Comparison of ENCODE assay signal across 36 cellular contexts in genomic region chr7:30070052-30070451, GRCh38.
"Had no signal": no experiment of that assay in that cellular context is flagged by ENCODE, and none has a peak within 500 bp of the region (broad histone marks: within the 10 kb centered on the region; RNA-seq: fewer than 3 reads in every experiment).

No MANE protein-coding gene starts in this region.

- H3K27ac Mint-ChIP-seq: activated B cell treated with CpG ODN at 0.5 μM for 24 hours; activated CD4-positive, alpha-beta memory T cell treated with anti-CD3 and anti-CD28 coated beads for 36 hours; activated naive CD8-positive, alpha-beta T cell treated with anti-CD3 and anti-CD28 coated beads for 36 hours; activated T-helper 17 cell treated with anti-CD3 and anti-CD28 coated beads, Interleukin-2, amount 50 U/mL, for 72 hours had no signal

- H3K9me3 Mint-ChIP-seq: activated B cell treated with CpG ODN at 0.5 μM for 24 hours; activated CD4-positive, alpha-beta memory T cell treated with anti-CD3 and anti-CD28 coated beads for 36 hours; activated naive CD8-positive, alpha-beta T cell treated with anti-CD3 and anti-CD28 coated beads for 36 hours; activated T-helper 17 cell treated with anti-CD3 and anti-CD28 coated beads, Interleukin-2, amount 50 U/mL, for 72 hours had no signal

- ATAC-seq: activated T-helper 17 cell treated with anti-CD3 and anti-CD28 coated beads, Interleukin-2, amount 50 U/mL, for 72 hours; Right ventricle myocardium inferior; SK-N-SH treated with all-trans-retinoic acid at 6 μM for 48 hours had no signal

- H3K4me1 Mint-ChIP-seq: activated T-helper 17 cell treated with anti-CD3 and anti-CD28 coated beads, Interleukin-2, amount 50 U/mL, for 72 hours had no signal

- H3K4me3 Mint-ChIP-seq: activated B cell treated with CpG ODN at 0.5 μM for 24 hours; activated CD4-positive, alpha-beta memory T cell treated with anti-CD3 and anti-CD28 coated beads for 36 hours; activated naive CD8-positive, alpha-beta T cell treated with anti-CD3 and anti-CD28 coated beads for 36 hours; activated T-helper 17 cell treated with anti-CD3 and anti-CD28 coated beads, Interleukin-2, amount 50 U/mL, for 72 hours had no signal

- H3K27me3 Mint-ChIP-seq: activated B cell treated with CpG ODN at 0.5 μM for 24 hours; activated CD4-positive, alpha-beta memory T cell treated with anti-CD3 and anti-CD28 coated beads for 36 hours; activated naive CD8-positive, alpha-beta T cell treated with anti-CD3 and anti-CD28 coated beads for 36 hours; activated T-helper 17 cell treated with anti-CD3 and anti-CD28 coated beads, Interleukin-2, amount 50 U/mL, for 72 hours had no signal

- DNase-seq: activated B cell treated with CpG ODN at 0.5 μM for 24 hours; activated CD4-positive, alpha-beta memory T cell treated with anti-CD3 and anti-CD28 coated beads for 36 hours; activated CD4-positive, alpha-beta T cell treated with anti-CD3 and anti-CD28 coated beads for 4 hours; activated CD4-positive, alpha-beta T cell treated with anti-CD3 and anti-CD28 coated beads, Interleukin-2, amount 50 U/mL, for 1 hour; activated CD4-positive, CD25-positive, alpha-beta regulatory T cell treated with anti-CD3 and anti-CD28 coated beads, Interleukin-2, amount 50 U/mL, for 72 hours; activated CD8-positive, alpha-beta memory T cell treated with anti-CD3 and anti-CD28 coated beads, Interleukin-2, amount 50 U/mL, for 4 hours; activated effector memory CD4-positive, alpha-beta T cell treated with anti-CD3 and anti-CD28 coated beads, Interleukin-2, amount 50 U/mL, for 16 hours; activated naive CD4-positive, alpha-beta T cell; activated naive CD4-positive, alpha-beta T cell treated with anti-CD3 and anti-CD28 coated beads, Interleukin-2, amount 50 U/mL, for 16 hours; activated naive CD8-positive, alpha-beta T cell treated with anti-CD3 and anti-CD28 coated beads for 36 hours; activated T-cell treated with anti-CD3 and anti-CD28 coated beads for 4 hours; activated T-cell treated with anti-CD3 and anti-CD28 coated beads, Interleukin-2, amount 50 U/mL, for 48 hours; amniotic stem cell; aorta; brain microvascular endothelial cell; central memory CD4-positive, alpha-beta T cell; Kasumi-1; KG1; MG63; NCI-H1048; NCI-H1105 treated with DMSO at 0.1 percent for 48 hours; NCI-H1436; NCI-H1694; NCI-H1930; NCI-H2107; NCI-H510A; NCI-H526; NCI-H774; PC-9; SIG-M5; T-helper 1 cell; T-helper 2 cell; T-helper 9 cell had no signal
